ENCODE assay signal across 1 cellular context in genomic region chr1:197774691-197775281, GRCh38.
TF ChIP-seq lines count a peak whose summit lies in the region.

No MANE protein-coding gene starts in this region.

TF ChIP-seq in K562, 482 proteins besides CTCF, POLR2A, EP300 and RAD21 (continued from another document and continues in another):
- TF ChIP-seq MGA (IDR thresholded peaks at IDR 0.05) (peak; percentile 45; the same call in 1 of the 2 replicates), NR3C1 (CRISPR knock-in tag; IDR thresholded peaks at IDR 0.05) (0 out of 2 replicates have a peak, but pooled peaks have one; percentile 55), DMBX1 (CRISPR knock-in tag; IDR thresholded peaks at IDR 0.05; ENCODE audit: borderline replicate concordance) (peak; percentile 33; the same call in 1 of the 2 replicates), PHF8 (IDR thresholded peaks at IDR 0.05; ENCODE audit: borderline replicate concordance, low read length) (peak; percentile 91), STAT6 (CRISPR knock-in tag; IDR thresholded peaks at IDR 0.05) (no peak), TARDBP (IDR thresholded peaks at IDR 0.05) (0 out of 2 replicates have a peak, but pooled peaks have one; percentile 36), TEAD1 (CRISPR knock-in tag; IDR thresholded peaks at IDR 0.05) (0 out of 4 replicates have a peak, but pooled peaks of 1 of the 2 experiments have one; percentile 26), HMGXB4 (CRISPR knock-in tag; IDR thresholded peaks at IDR 0.05) (peak; percentile 80; the same call in 1 of the 2 replicates), TCF7 (IDR thresholded peaks at IDR 0.05; ENCODE audit: borderline replicate concordance) (0 out of 2 replicates have a peak, but pooled peaks have one; percentile 5), KLF6 (CRISPR knock-in tag; IDR thresholded peaks at IDR 0.05; ENCODE audit: borderline replicate concordance) (no peak), PTRF (tag; IDR thresholded peaks at IDR 0.05) (no peak), NONO (IDR thresholded peaks at IDR 0.05; ENCODE audit: low read depth in 2 of 2, low read length in 1 of 2) (peak in 1 of 2 experiments; percentile 60; a peak in 1 of 4 replicates), GATAD2B (IDR thresholded peaks at IDR 0.05; ENCODE audit: borderline replicate concordance) (peak; percentile 90; the same call in 1 of the 2 replicates), SP1 (CRISPR knock-in tag; IDR thresholded peaks at IDR 0.05) (0 out of 2 replicates have a peak, but pooled peaks have one; percentile 39), HOXB6 (CRISPR knock-in tag; IDR thresholded peaks at IDR 0.05; ENCODE audit: borderline replicate concordance) (no peak), MAZ (CRISPR knock-in tag; conservative IDR thresholded peaks at IDR 0.05 in 1 of 2, IDR thresholded peaks at IDR 0.05 in 1 of 2) (0 out of 4 replicates have a peak, but pooled peaks of 1 of the 2 experiments have one; percentile 84), KAT7 (CRISPR knock-in tag; IDR thresholded peaks at IDR 0.05; ENCODE audit: borderline replicate concordance) (0 out of 2 replicates have a peak, but pooled peaks have one; percentile 46), HMBOX1 (IDR thresholded peaks at IDR 0.05) (no peak), ELF2 (CRISPR knock-in tag; IDR thresholded peaks at IDR 0.05) (no peak), THAP12 (CRISPR knock-in tag; IDR thresholded peaks at IDR 0.05) (peak; percentile 71; the same call in 1 of the 2 replicates), VEZF1 (CRISPR knock-in tag; IDR thresholded peaks at IDR 0.05) (peak; percentile 88; the same call in 1 of the 2 replicates), TEAD2 (tag; IDR thresholded peaks at IDR 0.05) (no peak), CCNT2 (IDR thresholded peaks at IDR 0.05; ENCODE audit: borderline replicate concordance, extremely low read depth, insufficient read length, low read depth, low read length) (peak; percentile 53), KDM5B (IDR thresholded peaks at IDR 0.05; ENCODE audit: insufficient replicate concordance, low read depth, low read length) (peak; percentile 44), MLLT1 (IDR thresholded peaks at IDR 0.05) (no peak), SOX6 (IDR thresholded peaks at IDR 0.05) (no peak), NFIC (IDR thresholded peaks at IDR 0.05) (no peak), ZNF395 (CRISPR knock-in tag; IDR thresholded peaks at IDR 0.05) (peak; percentile 3; the same call in 1 of the 2 replicates), CREBBP (IDR thresholded peaks at IDR 0.05; ENCODE audit: low read depth, low read length) (no peak), ZNF24 (IDR thresholded peaks at IDR 0.05) (0 out of 2 replicates have a peak, but pooled peaks have one; percentile 37)
